In the genomic region with DNA sequence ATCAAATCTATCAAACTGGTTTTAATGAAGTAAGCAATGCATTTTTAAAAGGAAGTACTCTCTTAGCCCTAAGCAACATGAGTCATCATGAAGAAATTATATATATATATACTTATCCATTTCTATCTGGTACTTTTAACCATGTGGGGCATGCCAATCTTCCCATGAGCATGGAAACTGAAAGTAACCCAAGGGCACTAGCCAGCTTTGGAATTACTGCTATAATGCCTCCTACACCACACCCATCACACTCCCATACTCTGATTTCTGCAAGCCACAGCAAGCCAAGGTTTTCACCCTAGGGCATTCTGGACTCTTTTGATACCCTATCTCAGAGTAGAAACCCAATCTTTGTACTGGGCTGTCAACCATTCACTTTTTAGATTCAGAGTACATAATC, we compare ENCODE assay signal across 13 cellular contexts.
DNase-seq lines count a peak whose midpoint lies in the region; ATAC-seq and TF ChIP-seq lines count a peak whose summit lies in the region.
"Had no signal": no experiment of that assay in that cellular context is flagged by ENCODE, and none has a peak within 500 bp of the region (broad histone marks: within the 10 kb centered on the region; RNA-seq: fewer than 3 reads in every experiment).

No MANE protein-coding gene starts in this region.

- H3K27ac Mint-ChIP-seq in chondrocyte (ENCODE audit: unreplicated experiment): peak overlapping the region; percentile 6
- H3K27ac Mint-ChIP-seq: progenitor cell of endocrine pancreas; stimulated activated naive CD8-positive, alpha-beta T cell treated with anti-CD3 and anti-CD28 coated beads, Interleukin-15, Interleukin-2, amounts not matched to agents 100 ng/mL and 50 ng/mL, for 24 hours had no signal

- no peaks in the 10 kb centered on the region for H3K27me3 Mint-ChIP-seq in chondrocyte (ENCODE audit: low read depth)
- H3K27me3 Mint-ChIP-seq: progenitor cell of endocrine pancreas; stimulated activated naive CD8-positive, alpha-beta T cell treated with anti-CD3 and anti-CD28 coated beads, Interleukin-15, Interleukin-2, amounts not matched to agents 100 ng/mL and 50 ng/mL, for 24 hours had no signal

- H3K4me1 ChIP-seq in mucosa of descending colon (ENCODE audit: low read depth): no peaks in the 10 kb centered on the region
- peaks cover 0 to 5% (median 0%) of the 10 kb centered on the region in 9 donors for H3K4me1 ChIP-seq in heart right ventricle

- ATAC-seq in mucosa of descending colon (peak; percentile 76), heart right ventricle (no peak)

- TF ChIP-seq CTCF in chondrocyte (IDR thresholded peaks at IDR 0.05) (no peak), mucosa of descending colon (IDR thresholded peaks at IDR 0.05) (no peak), heart right ventricle (IDR thresholded peaks at IDR 0.05) (no peak)

- no peak overlapping the region for H3K27ac ChIP-seq in heart right ventricle

- H3K9me3 Mint-ChIP-seq in chondrocyte (ENCODE audit: low read depth): no peaks in the 10 kb centered on the region
- H3K9me3 Mint-ChIP-seq: stimulated activated naive CD8-positive, alpha-beta T cell treated with anti-CD3 and anti-CD28 coated beads, Interleukin-15, Interleukin-2, amounts not matched to agents 100 ng/mL and 50 ng/mL, for 24 hours had no signal

- H3K4me3 ChIP-seq in mucosa of descending colon (no peak overlapping the region), heart right ventricle (no peak overlapping the region)

- no peak overlapping the region for H3K4me3 Mint-ChIP-seq in chondrocyte (ENCODE audit: unreplicated experiment)
- H3K4me3 Mint-ChIP-seq: stimulated activated naive CD8-positive, alpha-beta T cell treated with anti-CD3 and anti-CD28 coated beads, Interleukin-15, Interleukin-2, amounts not matched to agents 100 ng/mL and 50 ng/mL, for 24 hours had no signal

- no peaks in the 10 kb centered on the region for H3K9me3 ChIP-seq in mucosa of descending colon
- H3K9me3 ChIP-seq in heart right ventricle: no peaks in the 10 kb centered on the region

- no peaks in the 10 kb centered on the region for H3K36me3 ChIP-seq in mucosa of descending colon (ENCODE audit: low read depth)
- no peaks in the 10 kb centered on the region for H3K36me3 ChIP-seq in heart right ventricle

- DNase-seq in EH (ENCODE audit: low read depth) (peak; percentile 82), NCI-H146 treated with DMSO at 0.1 percent for 48 hours (lab: John Stamatoyannopoulos, UW; ENCODE audit: unreplicated experiment) (peak; percentile 6), chondrocyte (ENCODE audit: low spot score) (no peak), mucosa of descending colon (peak in 1 of 3 donors; percentile 9), heart right ventricle (no peak), ureter (ENCODE audit: low spot score) (no peak), NCI-H2171 treated with DMSO at 0.1 percent for 48 hours (lab: John Stamatoyannopoulos, UW) (no peak)
- DNase-seq: activated CD4-positive, alpha-beta T cell treated with anti-CD3 and anti-CD28 coated beads, Interleukin-2, amount 50 U/mL, for 1 hour; activated gamma-delta T cell; NCI-H82; stimulated activated CD4-positive, alpha-beta T cell treated with anti-CD3 and anti-CD28 coated beads, Interleukin-2, amount 100 ng/mL, for 48 hours had no signal

- peaks cover 31% of the 10 kb centered on the region for H3K4me1 Mint-ChIP-seq in chondrocyte (ENCODE audit: low read depth)

- no peaks in the 10 kb centered on the region for H3K27me3 ChIP-seq in heart right ventricle

- intact Hi-C loops in mucosa of descending colon (cut with DNase I, micrococcal nuclease): no loop called here
- intact Hi-C loops in heart right ventricle (cut with DNase I): no loop called here

- H3K36me3 Mint-ChIP-seq in chondrocyte (ENCODE audit: low read depth): no peaks in the 10 kb centered on the region

Comparison
In these comparisons a context has a peak if more than half of its experiments do, and no peak if none do; other contexts are left out.
1. DNase-seq: peak in EH (single experiment) and NCI-H146 treated with DMSO at 0.1 percent for 48 hours (single experiment); none in chondrocyte (single experiment), heart right ventricle (0 of 2), ureter (single experiment) and NCI-H2171 treated with DMSO at 0.1 percent for 48 hours (single experiment).